ENCODE assay signal across 11 cellular contexts in genomic region chr13:32883501-32883900, GRCh38.
DNase-seq lines count a peak whose midpoint lies in the region; ATAC-seq, FAIRE-seq and TF ChIP-seq lines count a peak whose summit lies in the region.
"Had no signal": no experiment of that assay in that cellular context is flagged by ENCODE, and none has a peak within 500 bp of the region (broad histone marks: within the 10 kb centered on the region; RNA-seq: fewer than 3 reads in every experiment).

No MANE protein-coding gene starts in this region.

- H3K4me3 Mint-ChIP-seq in HFFc6: no peak overlapping the region
- H3K4me3 Mint-ChIP-seq: stimulated activated naive B cell treated with anti-CD40 and anti-IgM and Interleukin-4, amounts not matched to agents 10 μg/mL and 1 μg/mL and 100 μg/mL, for 72 hours; WTC11 had no signal

- TF ChIP-seq CTCF in HFFc6 (IDR thresholded peaks at IDR 0.05) (no peak), thyroid gland (IDR thresholded peaks at IDR 0.05) (no peak), OCI-LY7 (conservative IDR thresholded peaks at IDR 0.05; ENCODE audit: low read length) (no peak), hepatocyte (IDR thresholded peaks at IDR 0.05; ENCODE audit: poor library complexity) (no peak)

- H3K36me3 Mint-ChIP-seq in HFFc6 (ENCODE audit: low read depth): peaks cover 7% of the 10 kb centered on the region
- H3K36me3 Mint-ChIP-seq: stimulated activated naive B cell treated with anti-CD40 and anti-IgM and Interleukin-4, amounts not matched to agents 10 μg/mL and 1 μg/mL and 100 μg/mL, for 72 hours had no signal

- no peak for TF ChIP-seq POLR2A in thyroid gland (IDR thresholded peaks at IDR 0.05)

- H3K4me2 ChIP-seq in OCI-LY7 (ENCODE audit: low read length) (no peak overlapping the region), hepatocyte (no peak overlapping the region)

- peaks cover 9% of the 10 kb centered on the region for H3K9me3 Mint-ChIP-seq in HFFc6

- BruUV-seq in OCI-LY7 (replicated peaks; lab: Mats Ljungman, UMichigan): no TSS peak

- H3K4me1 ChIP-seq in thyroid gland (peaks cover 0 to 5% of the 10 kb centered on the region in 2 donors), OCI-LY7 (ENCODE audit: insufficient read depth, low read length, poor library complexity, severe bottlenecking) (no peaks in the 10 kb centered on the region), hepatocyte (ENCODE audit: insufficient read depth) (no peaks in the 10 kb centered on the region)

- H3K27me3 Mint-ChIP-seq in HFFc6 (ENCODE audit: insufficient read depth): peaks cover 6% of the 10 kb centered on the region
- H3K27me3 Mint-ChIP-seq: stimulated activated naive B cell treated with anti-CD40 and anti-IgM and Interleukin-4, amounts not matched to agents 10 μg/mL and 1 μg/mL and 100 μg/mL, for 72 hours had no signal

- CTCF ChIA-PET in OCI-LY7 (lab: Charles Lee; ENCODE audit: unreplicated experiment): no interaction called here

- H3K4me3 ChIP-seq in thyroid gland (replicated peaks in 1 of 3) (no peak overlapping the region), OCI-LY7 (ENCODE audit: low read depth, low read length, poor library complexity, severe bottlenecking) (no peak overlapping the region), hepatocyte (no peak overlapping the region)

- POLR2A ChIA-PET in OCI-LY7 (lab: Charles Lee): no interaction called here

- H3K36me3 ChIP-seq in thyroid gland (no peaks in the 10 kb centered on the region), OCI-LY7 (ENCODE audit: insufficient read depth, low read length) (no peaks in the 10 kb centered on the region), hepatocyte (replicated peaks; ENCODE audit: insufficient read depth, low read depth) (no peaks in the 10 kb centered on the region)

- no peak for ATAC-seq in HG03439 (IDR thresholded peaks at IDR 0.05; ENCODE audit: unreplicated experiment)
- ATAC-seq: stimulated activated naive B cell treated with anti-CD40 and anti-IgM and Interleukin-4, amounts not matched to agents 10 μg/mL and 1 μg/mL and 100 μg/mL, for 72 hours; WTC11 had no signal

- DNase-seq in HFFc6 (peak; percentile 8), NCI-H446 treated with DMSO at 0.1 percent for 48 hours (lab: John Stamatoyannopoulos, UW) (peak; percentile 87), thyroid gland (peak; percentile 13 to 32), OCI-LY7 (ENCODE audit: low spot score) (no peak), hepatocyte (ENCODE audit: low spot score) (no peak)
- DNase-seq: HCEC 1CT; stimulated activated naive B cell treated with anti-CD40 and anti-IgM and Interleukin-4, amounts not matched to agents 10 μg/mL and 1 μg/mL and 100 μg/mL, for 72 hours had no signal

- H3K27ac ChIP-seq in thyroid gland (no peak overlapping the region), OCI-LY7 (ENCODE audit: low read depth, low read length, poor library complexity, severe bottlenecking) (no peak overlapping the region), hepatocyte (no peak overlapping the region)

- H3K9me3 ChIP-seq in thyroid gland (no peaks in the 10 kb centered on the region), OCI-LY7 (ENCODE audit: low read length) (no peaks in the 10 kb centered on the region), hepatocyte (ENCODE audit: low read depth) (no peaks in the 10 kb centered on the region)

- H2AFZ ChIP-seq in OCI-LY7 (ENCODE audit: low read length) (no peak overlapping the region), hepatocyte (no peak overlapping the region)

- H4K20me1 ChIP-seq in OCI-LY7 (ENCODE audit: insufficient read depth, low read length) (no peaks in the 10 kb centered on the region), hepatocyte (ENCODE audit: insufficient read depth, poor library complexity, severe bottlenecking) (no peaks in the 10 kb centered on the region)

- H3K4me1 Mint-ChIP-seq in HFFc6 (ENCODE audit: low read depth): peaks cover 20% of the 10 kb centered on the region
- H3K4me1 Mint-ChIP-seq: stimulated activated naive B cell treated with anti-CD40 and anti-IgM and Interleukin-4, amounts not matched to agents 10 μg/mL and 1 μg/mL and 100 μg/mL, for 72 hours had no signal

- FAIRE-seq in endometrium (lab: Jason Lieb, UNC): peak; percentile 62
- FAIRE-seq: RCC 7860 had no signal

- H3K79me2 ChIP-seq in OCI-LY7 (ENCODE audit: insufficient read depth, low read depth, low read length) (no peaks in the 10 kb centered on the region), hepatocyte (no peaks in the 10 kb centered on the region)

- H3K27ac Mint-ChIP-seq in HFFc6: no peak overlapping the region
- H3K27ac Mint-ChIP-seq: stimulated activated naive B cell treated with anti-CD40 and anti-IgM and Interleukin-4, amounts not matched to agents 10 μg/mL and 1 μg/mL and 100 μg/mL, for 72 hours; WTC11 had no signal

- intact Hi-C loops in thyroid gland (cut with DNase I) (no loop called here), OCI-LY7 (cut with micrococcal nuclease; ENCODE audit: unreplicated experiment) (no loop called here)

- 14 to 24% methylated on average over 2 of the region's 2 CpGs for WGBS in thyroid gland, 2 donors
- 71% methylated on average over 2 of the region's 2 CpGs for WGBS in hepatocyte (ENCODE audit: low lambda C conversion rate, missing lambda C conversion rate)

- H3K9me2 ChIP-seq in OCI-LY7 (ENCODE audit: insufficient read depth, low read length) (no peaks in the 10 kb centered on the region), hepatocyte (replicated peaks; ENCODE audit: insufficient read depth) (no peaks in the 10 kb centered on the region)

- H3K27me3 ChIP-seq in thyroid gland (no peaks in the 10 kb centered on the region), hepatocyte (no peaks in the 10 kb centered on the region)

Comparison
In these comparisons a context has a peak if more than half of its experiments do, and no peak if none do; other contexts are left out.
1. DNase-seq: peak in HFFc6 (single experiment), NCI-H446 treated with DMSO at 0.1 percent for 48 hours (single experiment) and thyroid gland (2 of 2); none in OCI-LY7 (single experiment) and hepatocyte (single experiment).